Comparison of ENCODE assay signal across 8 cellular contexts in the genomic region with DNA sequence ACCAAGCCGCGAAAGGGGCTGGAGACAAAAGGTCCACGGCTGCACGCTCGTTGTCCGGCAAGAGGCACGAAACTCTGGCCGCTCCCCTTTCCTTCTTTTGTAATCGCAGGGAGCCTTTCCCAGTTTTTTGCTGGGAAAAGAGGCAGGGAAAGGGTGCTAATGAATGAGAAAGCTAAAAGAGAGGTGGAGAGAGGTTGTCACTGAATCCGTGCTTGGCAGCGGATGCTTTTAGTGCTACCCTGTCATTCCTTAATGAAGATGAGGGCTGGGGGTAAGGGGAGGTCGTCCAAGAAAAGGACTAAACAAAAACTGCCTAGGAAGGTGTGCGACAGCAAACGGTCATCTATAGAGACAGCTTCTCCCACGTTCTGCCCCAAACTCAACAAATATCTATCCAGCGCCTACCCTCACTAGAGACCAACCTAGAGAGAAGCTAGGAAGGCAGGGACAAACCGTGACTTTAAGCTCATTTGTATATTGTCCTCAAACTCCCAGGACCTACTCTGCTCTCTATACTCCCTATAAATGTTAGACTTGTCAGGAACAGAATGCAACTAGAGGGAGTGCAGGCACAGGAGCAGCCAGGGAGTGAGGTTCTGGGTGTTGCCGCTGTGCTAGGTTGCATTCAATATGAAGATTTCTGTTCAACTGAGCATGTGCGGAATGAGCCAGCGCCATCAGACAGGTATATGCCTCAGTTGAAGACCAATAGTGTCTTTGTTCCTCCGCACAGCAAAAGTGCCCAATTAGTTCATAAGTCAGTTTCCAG. TPM values are rescaled to one million over a fixed set of nuclear protein-coding genes. Genes with fewer than 3 reads are reported as not detected.
DNase-seq lines count a peak whose midpoint lies in the region; ATAC-seq and TF ChIP-seq lines count a peak whose summit lies in the region.

No MANE protein-coding gene starts in this region.

- H3K27ac Mint-ChIP-seq in CD14-positive monocyte = peak overlapping the region; percentile 5 to 84 (median 54)

- peaks cover 6 to 10% (median 8%) of the 10 kb centered on the region in 3 donors for H3K27me3 Mint-ChIP-seq in CD14-positive monocyte (ENCODE audit: low read depth in 3 of 3)

- in situ Hi-C loops in Panc1 (cut with HindIII; ENCODE audit: low pct_unique_long_range_greater_than_20kb, low sequenced_read_pairs) = no loop called here

- peak overlapping the region; percentile 54 for H3K9ac ChIP-seq in iPS-15b (ENCODE audit: low read depth, low read length)

- ATAC-seq in Panc1 (0 out of 2 replicates have a peak, but pooled peaks have one; percentile 24), HG03520 (IDR thresholded peaks at IDR 0.05; ENCODE audit: unreplicated experiment) (no peak)
- no peak for ATAC-seq in activated CD4-positive, CD25-positive, alpha-beta regulatory T cell treated with anti-CD3 and anti-CD28 coated beads, Interleukin-2, amount 50 U/mL, for 24 hours

- peaks cover 18% of the 10 kb centered on the region for H3K4me1 Mint-ChIP-seq in CD14-positive monocyte

- H3K9me3 ChIP-seq in Panc1 (ENCODE audit: control insufficient read depth, insufficient read depth, low read depth, low read length) (no peaks in the 10 kb centered on the region), iPS-15b (ENCODE audit: control insufficient read depth, insufficient read depth, low read length) (no peaks in the 10 kb centered on the region)

- no peaks in the 10 kb centered on the region; the same call in 1 of the 2 replicates for H3K4me1 ChIP-seq in Panc1 (ENCODE audit: control insufficient read depth, insufficient read depth, low read length)
- no peaks in the 10 kb centered on the region for H3K4me1 ChIP-seq in iPS-15b (ENCODE audit: control insufficient read depth, insufficient read depth, low read length)

- no TSS peak for BruUV-seq in Panc1 (replicated peaks; lab: Mats Ljungman, UMichigan)

- H3K4me3 Mint-ChIP-seq in CD14-positive monocyte = peak overlapping the region; percentile 84 to 88

- peak overlapping the region; percentile 61; the same call in 1 of the 2 replicates for H3K27ac ChIP-seq in Panc1 (ENCODE audit: low read length)

- peaks cover 0 to 9% (median 0%) of the 10 kb centered on the region in 7 donors for H3K9me3 Mint-ChIP-seq in CD14-positive monocyte

- H3K4me3 ChIP-seq in Panc1 (ENCODE audit: low read depth in 2 of 2, low read length in 2 of 2) = peak overlapping the region; percentile 60 to 70
- peak overlapping the region; percentile 71 for H3K4me3 ChIP-seq in iPS-15b (ENCODE audit: low read depth, low read length)

- no peaks in the 10 kb centered on the region for H3K27me3 ChIP-seq in Panc1 (ENCODE audit: control insufficient read depth, insufficient read depth, low read length)
- peaks cover 10% of the 10 kb centered on the region for H3K27me3 ChIP-seq in iPS-15b (ENCODE audit: control insufficient read depth, insufficient read depth, low read length)

- POLR2A ChIA-PET in Panc1 (lab: Charles Lee) = no interaction called here

- H3K36me3 ChIP-seq in Panc1 (ENCODE audit: control insufficient read depth, insufficient read depth, low read length) (no peaks in the 10 kb centered on the region), iPS-15b (ENCODE audit: control insufficient read depth, insufficient read depth, low read length) (no peaks in the 10 kb centered on the region)

- no peak for TF ChIP-seq CTCF in CD14-positive monocyte (IDR thresholded peaks at IDR 0.05)
- no peak for TF ChIP-seq CTCF in Panc1 (IDR thresholded peaks at IDR 0.05)

- CTCF ChIA-PET in Panc1 (lab: Charles Lee) = no interaction called here

- H3K36me3 Mint-ChIP-seq in CD14-positive monocyte = peaks cover 0 to 1% of the 10 kb centered on the region in 2 donors

- intact Hi-C loops in CD14-positive monocyte (cut with micrococcal nuclease) (no loop called here), Panc1 (cut with micrococcal nuclease; ENCODE audit: unreplicated experiment) (no loop called here)

- no peak for DNase-seq in CD14-positive monocyte (ENCODE audit: low spot score)
- peak; percentile 49 for DNase-seq in HK-2 (ENCODE audit: unreplicated experiment)
- DNase-seq in Panc1 (ENCODE audit: low read depth, low spot score) = no peak
- peak; percentile 52 for DNase-seq in astrocyte of the hippocampus (ENCODE audit: low read depth, low spot score)
- peak; percentile 55 for DNase-seq in retina

RNA-seq across cellular contexts. Expression of gene CASK, which starts 0.8 kb away (rescaled TPM):
- polyA plus RNA-seq in CD14-positive monocyte = 1 to 10 TPM in 1 of 2 donors, under 1 TPM in 1; 0.48 to 2.5 TPM
- total RNA-seq in Panc1 (2021; ENCODE audit: unreplicated experiment) = 33.5 TPM
- 14.0 TPM for polyA plus RNA-seq in Panc1 (2012; ENCODE audit: insufficient read length)

Comparison
In these comparisons a context has a peak if more than half of its experiments do, and no peak if none do; other contexts are left out.
1. DNase-seq: peak in HK-2 (single experiment), astrocyte of the hippocampus (single experiment) and retina (single experiment); none in CD14-positive monocyte (single experiment) and Panc1 (single experiment).